ENCODE assay signal across 29 cellular contexts in the genomic region with DNA sequence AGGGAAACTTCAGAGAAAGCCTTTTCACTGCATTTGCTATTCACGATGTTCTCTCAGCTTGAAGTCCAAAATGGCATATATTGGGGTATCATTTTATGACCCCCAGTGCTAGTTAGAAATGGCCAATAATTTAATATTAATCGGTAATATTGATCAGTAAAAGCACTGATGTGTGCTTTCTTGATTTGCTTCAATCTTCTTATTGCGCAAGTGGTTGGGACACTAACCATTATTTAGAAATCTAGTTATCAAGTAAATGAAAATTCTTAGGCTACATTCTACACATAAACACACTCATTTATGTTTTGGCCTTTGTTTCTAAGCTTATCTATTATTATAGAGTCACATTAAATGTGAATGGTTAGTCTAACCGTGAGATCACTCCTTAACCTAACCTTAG. TPM values are rescaled to one million over a fixed set of nuclear protein-coding genes. Genes with fewer than 3 reads are reported as not detected.
"Had no signal": no experiment of that assay in that cellular context is flagged by ENCODE, and none has a peak within 500 bp of the region (broad histone marks: within the 10 kb centered on the region; RNA-seq: fewer than 3 reads in every experiment).

No MANE protein-coding gene starts in this region.

- H3K4me3 ChIP-seq: stomach, suprapubic skin, testis, thoracic aorta, thyroid gland, tibial artery, tibial nerve, transverse colon, upper lobe of left lung, upper lobe of right lung, uterus, vagina had no signal

- H3K4me1 ChIP-seq: stomach, suprapubic skin, testis, thyroid gland, tibial artery, tibial nerve, transverse colon, upper lobe of left lung, upper lobe of right lung, uterus, vagina had no signal

- DNase-seq: stimulated activated CD4-positive, alpha-beta T cell treated with anti-CD3 and anti-CD28 coated beads, Interleukin-2, amount 100 ng/mL, for 48 hours; stimulated activated CD4-positive, alpha-beta T cell treated with anti-CD3 and anti-CD28 coated beads, Interleukin-4, amount 100 ng/mL, for 1 hour; stimulated activated CD4-positive, alpha-beta T cell treated with anti-CD3 and anti-CD28 coated beads, Interleukin-4, amount 100 ng/mL, for 24 hours; stimulated activated CD4-positive, alpha-beta T cell treated with anti-CD3 and anti-CD28 coated beads, Interleukin-4, amount 100 ng/mL, for 4 hours; stimulated activated CD8-positive, alpha-beta memory T cell treated with anti-CD3 and anti-CD28 coated beads, Interleukin-4, amount 100 ng/mL, for 48 hours; stimulated activated naive B cell treated with anti-CD40 and anti-IgM and Interleukin-4, amounts not matched to agents 10 μg/mL and 1 μg/mL and 100 μg/mL, for 72 hours; stimulated activated naive CD4-positive, alpha-beta T cell; stimulated activated naive CD4-positive, alpha-beta T cell treated with Interleukin-2 at 50 U/mL for 16 hours; stimulated activated naive CD8-positive, alpha-beta T cell treated with anti-CD3 and anti-CD28 coated beads, Interleukin-15, amount 100 ng/mL, for 72 hours; stomach; substantia nigra; testis; thyroid gland; tibial artery; transverse colon; trophoblast cell; upper lobe of left lung; upper lobe of right lung; uterus had no signal

- H3K27ac ChIP-seq: stomach, suprapubic skin, testis, thoracic aorta, thyroid gland, tibial artery, tibial nerve, transverse colon, upper lobe of left lung, upper lobe of right lung, uterus, vagina had no signal

- FAIRE-seq: urothelium cell line had no signal

- H3K9me3 ChIP-seq: suprapubic skin, testis, thyroid gland, tibial artery, transverse colon, upper lobe of left lung, upper lobe of right lung, uterus, vagina had no signal

- H3K36me3 ChIP-seq: stomach, suprapubic skin, thoracic aorta, thyroid gland, tibial artery, tibial nerve, transverse colon, upper lobe of left lung, upper lobe of right lung, uterus, vagina had no signal

- ATAC-seq: stimulated activated effector memory CD8-positive, alpha-beta T cell treated with anti-CD3 and anti-CD28 coated beads, Interleukin-12 subunit alpha, Interleukin-12 subunit beta, amount 100 ng/mL, for 72 hours; stimulated activated memory B cell treated with anti-CD40 and anti-IgM and Interleukin-4, amounts not matched to agents 10 μg/mL and 1 μg/mL and 100 μg/mL, for 72 hours; stimulated activated naive B cell treated with anti-CD40 and anti-IgM and Interleukin-4, amounts not matched to agents 10 μg/mL and 1 μg/mL and 100 μg/mL, for 72 hours; stimulated activated naive CD8-positive, alpha-beta T cell treated with anti-CD3 and anti-CD28 coated beads, Interleukin-15, amount 100 ng/mL, for 72 hours; upper lobe of right lung had no signal

- H3K27me3 ChIP-seq: stomach, suprapubic skin, testis, thyroid gland, tibial artery, tibial nerve, transverse colon, upper lobe of left lung, upper lobe of right lung, uterus, vagina had no signal

RNA-seq across cellular contexts. Expression of a gene that starts 49.7 kb away (rescaled TPM):
- total RNA-seq: subcutaneous adipose tissue, suprapubic skin, thyroid gland, tibial nerve, upper lobe of right lung, ureter, urinary bladder, vagina had no signal
- polyA plus RNA-seq: stomach, urinary bladder had no signal
